Comparison of ENCODE assay signal across 16 cellular contexts in genomic region chr10:50832171-50832751, GRCh38. TPM values are rescaled to one million over a fixed set of nuclear protein-coding genes. Genes with fewer than 3 reads are reported as not detected.
DNase-seq lines count a peak whose midpoint lies in the region; ATAC-seq, FAIRE-seq and TF ChIP-seq lines count a peak whose summit lies in the region.
"Had no signal": no experiment of that assay in that cellular context is flagged by ENCODE, and none has a peak within 500 bp of the region (broad histone marks: within the 10 kb centered on the region; RNA-seq: fewer than 3 reads in every experiment).

No MANE protein-coding gene starts in this region.

- no peaks in the 10 kb centered on the region for H3K4me1 ChIP-seq in HUES48 (ENCODE audit: control insufficient read depth, insufficient read depth, low read length)
- peaks cover 6% of the 10 kb centered on the region for H3K4me1 ChIP-seq in endodermal cell (ENCODE audit: control insufficient read depth, insufficient read depth, low read length)
- H3K4me1 ChIP-seq in pancreas: peaks cover 0 to 8% (median 8%) of the 10 kb centered on the region in 3 donors
- H3K4me1 ChIP-seq: BLaER1 had no signal

- peaks cover 24% of the 10 kb centered on the region for H3K4me1 Mint-ChIP-seq in endodermal cell
- H3K4me1 Mint-ChIP-seq: CD8-positive, alpha-beta memory T cell had no signal

- peak overlapping the region; percentile 75 for H3K27ac Mint-ChIP-seq in endodermal cell
- H3K27ac Mint-ChIP-seq: CD8-positive, alpha-beta memory T cell had no signal

- no peak overlapping the region for H3K4me3 Mint-ChIP-seq in endodermal cell
- H3K4me3 Mint-ChIP-seq: CD8-positive, alpha-beta memory T cell had no signal

- POLR2A ChIA-PET in RWPE1 (lab: Yijun Ruan, JAX; ENCODE audit: low non-redundant PET): no interaction called here

- WGBS in endodermal cell (ENCODE audit: insufficient coverage in 1 of 2, insufficient read length in 1 of 2), 2 experiments: 68 to 76% methylated on average over 2 to 3 of the region's 3 CpGs
- WGBS in pancreas, 2 donors: 19 to 24% methylated on average over 3 of the region's 3 CpGs

- CTCF ChIA-PET in RWPE1 (lab: Yijun Ruan, JAX): interaction anchor here (0.6 kb wide), 1 partner anchor 614 kb away, joined by 3 read pairs; no protein-coding TSS in a partner anchor

- intact Hi-C loops in pancreas (cut with DNase I): no loop called here

- H3K9me3 ChIP-seq in HUES48 (ENCODE audit: control insufficient read depth, insufficient read depth, low read length): no peaks in the 10 kb centered on the region
- no peaks in the 10 kb centered on the region for H3K9me3 ChIP-seq in endodermal cell (ENCODE audit: control insufficient read depth, low read length)
- no peaks in the 10 kb centered on the region for H3K9me3 ChIP-seq in pancreas
- H3K9me3 ChIP-seq: BLaER1 had no signal

- H3K27ac ChIP-seq in HUES48 (ENCODE audit: low read depth, low read length) (peak overlapping the region; percentile 1), endodermal cell (ENCODE audit: low read depth, low read length) (no peak overlapping the region), pancreas (no peak overlapping the region), RWPE1 (no peak overlapping the region)
- H3K27ac ChIP-seq: BLaER1, GM23248 had no signal

- no peaks in the 10 kb centered on the region for H3K36me3 ChIP-seq in HUES48 (ENCODE audit: control insufficient read depth, insufficient read depth, low read length)
- no peaks in the 10 kb centered on the region for H3K36me3 ChIP-seq in endodermal cell (ENCODE audit: control insufficient read depth, insufficient read depth, low read length)
- H3K36me3 ChIP-seq in pancreas: no peaks in the 10 kb centered on the region
- H3K36me3 ChIP-seq: BLaER1 had no signal

- H3K27me3 ChIP-seq in HUES48 (ENCODE audit: control insufficient read depth, insufficient read depth, low read length): no peaks in the 10 kb centered on the region
- H3K27me3 ChIP-seq in endodermal cell (ENCODE audit: control insufficient read depth, insufficient read depth, low read length, poor library complexity, severe bottlenecking): no peaks in the 10 kb centered on the region
- H3K27me3 ChIP-seq in pancreas: no peaks in the 10 kb centered on the region
- H3K27me3 ChIP-seq: BLaER1 had no signal

- no peak for FAIRE-seq in pancreas (lab: Jason Lieb, UNC)
- FAIRE-seq: H54, HTR-8/SVneo had no signal

- no peaks in the 10 kb centered on the region for H3K9me3 Mint-ChIP-seq in endodermal cell
- H3K9me3 Mint-ChIP-seq: CD8-positive, alpha-beta memory T cell had no signal

- H3K9ac ChIP-seq in HUES48 (ENCODE audit: low read depth, low read length): no peak overlapping the region
- no peak overlapping the region for H3K9ac ChIP-seq in endodermal cell (ENCODE audit: extremely low read depth, low read length, poor library complexity, severe bottlenecking)
- H3K9ac ChIP-seq: BLaER1, GM23248 had no signal

- H3K4me3 ChIP-seq in HUES48 (ENCODE audit: low read depth, low read length) (no peak overlapping the region), endodermal cell (ENCODE audit: low read length) (no peak overlapping the region), pancreas (no peak overlapping the region)
- H3K4me3 ChIP-seq: BLaER1, GM23248 had no signal

- H3K27me3 Mint-ChIP-seq in endodermal cell (ENCODE audit: insufficient read depth): peaks cover 18% of the 10 kb centered on the region

- ATAC-seq in left lobe of liver (peak; percentile 92), pancreas (peak; percentile 40 to 85 (median 82))
- ATAC-seq: HCT116 had no signal

- TF ChIP-seq CTCF in endodermal cell (conservative IDR thresholded peaks at IDR 0.05) (no peak), pancreas (IDR thresholded peaks at IDR 0.05) (no peak), RWPE1 (conservative IDR thresholded peaks at IDR 0.05; ENCODE audit: low read depth) (no peak)

- DNase-seq in endodermal cell (no peak), left lobe of liver (ENCODE audit: low spot score) (peak; percentile 54), pancreas (no peak), SHP77 (lab: John Stamatoyannopoulos, UW) (no peak), RWPE1 (ENCODE audit: low spot score) (no peak), GM19238 (ENCODE audit: insufficient read length, low spot score) (no peak), kidney glomerular epithelial cell (lab: John Stamatoyannopoulos, UW) (no peak)
- DNase-seq: 8988T; AML-193; CD8-positive, alpha-beta memory T cell; GM23248 had no signal

- H3K36me3 Mint-ChIP-seq in endodermal cell (ENCODE audit: low read depth): no peaks in the 10 kb centered on the region
- H3K36me3 Mint-ChIP-seq: CD8-positive, alpha-beta memory T cell had no signal

RNA-seq across cellular contexts. Expression of gene A1CF, which starts 53.2 kb away (rescaled TPM):
- total RNA-seq in endodermal cell: 1 to 10 TPM in 1 of 2 donors, under 1 TPM in 1; 0.33 to 1.9 TPM
- 0.18 TPM for polyA plus RNA-seq in endodermal cell (2013, experiment 1 of 2)
- 0.04 TPM for polyA plus RNA-seq in endodermal cell (2013, experiment 2 of 2)
- total RNA-seq in left lobe of liver: 213 TPM
- total RNA-seq in pancreas: 10 to 100 TPM; 10.3 to 20.3 (median 15.6) TPM
- 1 to 10 TPM; 4.0 to 8.3 TPM for polyA plus RNA-seq in pancreas
- total RNA-seq: CD8-positive, alpha-beta memory T cell; GM23248 had no signal
- polyA plus RNA-seq: CD8-positive, alpha-beta memory T cell; GM23248 had no signal

Comparison
In these comparisons a context has a peak if more than half of its experiments do, and no peak if none do; other contexts are left out.
1. RNA of gene A1CF, which starts 53.2 kb away (total RNA-seq): 213 TPM in left lobe of liver (single experiment); 10.3 to 20.3 TPM in pancreas and 0.33 to 1.9 TPM in endodermal cell; every median in the first group is over 10 times any median in the second.